ENCODE assay signal across 20 cellular contexts in the genomic region with DNA sequence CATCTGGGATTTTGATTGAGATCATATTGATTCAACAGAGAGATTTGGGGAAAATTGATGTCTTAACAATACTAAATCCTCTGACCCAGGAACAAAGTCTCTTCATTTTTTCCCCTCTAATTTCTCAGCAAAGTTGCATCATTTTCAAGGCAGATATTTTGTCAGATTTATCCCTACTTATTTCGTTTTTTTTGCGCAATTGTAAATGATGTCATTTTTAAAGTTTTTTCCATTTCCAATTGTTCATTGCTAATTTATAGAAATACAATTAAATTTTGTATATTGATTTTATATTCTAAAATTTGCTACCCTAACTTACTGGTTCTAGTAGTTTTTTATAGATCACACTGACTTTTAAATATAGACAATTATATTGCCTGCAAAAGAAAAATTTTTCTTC.
DNase-seq lines count a peak whose midpoint lies in the region; ATAC-seq, FAIRE-seq and TF ChIP-seq lines count a peak whose summit lies in the region.
"Had no signal": no experiment of that assay in that cellular context is flagged by ENCODE, and none has a peak within 500 bp of the region (broad histone marks: within the 10 kb centered on the region; RNA-seq: fewer than 3 reads in every experiment).

No MANE protein-coding gene starts in this region.

- peak overlapping the region; percentile 72 for H3K27ac Mint-ChIP-seq in stimulated activated naive CD8-positive, alpha-beta T cell treated with anti-CD3 and anti-CD28 coated beads, Interleukin-15, Interleukin-2, amounts not matched to agents 100 ng/mL and 50 ng/mL, for 24 hours
- H3K27ac Mint-ChIP-seq in activated naive CD8-positive, alpha-beta T cell treated with anti-CD3 and anti-CD28 coated beads for 36 hours, result peak overlapping the region; percentile 36
- H3K27ac Mint-ChIP-seq: CD4-positive, alpha-beta T cell had no signal

- H3K9ac ChIP-seq in kidney (ENCODE audit: low read length in 2 of 2), result no peak overlapping the region
- H3K9ac ChIP-seq: GM23248 had no signal

- peaks cover 53% of the 10 kb centered on the region for H3K4me1 Mint-ChIP-seq in stimulated activated naive CD8-positive, alpha-beta T cell treated with anti-CD3 and anti-CD28 coated beads, Interleukin-15, Interleukin-2, amounts not matched to agents 100 ng/mL and 50 ng/mL, for 24 hours (ENCODE audit: low read depth)
- H3K4me1 Mint-ChIP-seq in activated naive CD8-positive, alpha-beta T cell treated with anti-CD3 and anti-CD28 coated beads for 36 hours, result peaks cover 33% of the 10 kb centered on the region

- no peak overlapping the region for H3K27ac ChIP-seq in kidney (ENCODE audit: low read depth in 2 of 2, low read length in 2 of 2)
- H3K27ac ChIP-seq: C4-2B, GM23248 had no signal

- peaks cover under 1 to 4% of the 10 kb centered on the region in 2 donors for H3K4me1 ChIP-seq in kidney (ENCODE audit: control insufficient read depth in 1 of 2, insufficient read depth in 1 of 2, low read depth in 1 of 2, low read length in 2 of 2)
- H3K4me1 ChIP-seq: BE2C, HAP-1 had no signal

- no peaks in the 10 kb centered on the region for H3K9me3 ChIP-seq in kidney (ENCODE audit: control insufficient read depth in 1 of 2, low read length in 2 of 2)
- H3K9me3 ChIP-seq: BE2C, HAP-1 had no signal

- ATAC-seq in stimulated activated naive CD8-positive, alpha-beta T cell treated with anti-CD3 and anti-CD28 coated beads, Interleukin-15, Interleukin-2, amounts not matched to agents 100 U/mL and 50 U/mL, for 24 hours, result no peak
- ATAC-seq in HG03439 (IDR thresholded peaks at IDR 0.05; ENCODE audit: unreplicated experiment), result no peak

- intact Hi-C loops in kidney (cut with DNase I), result no loop called here

- no peak overlapping the region for H3K4me3 Mint-ChIP-seq in stimulated activated naive CD8-positive, alpha-beta T cell treated with anti-CD3 and anti-CD28 coated beads, Interleukin-15, Interleukin-2, amounts not matched to agents 100 ng/mL and 50 ng/mL, for 24 hours
- H3K4me3 Mint-ChIP-seq in activated naive CD8-positive, alpha-beta T cell treated with anti-CD3 and anti-CD28 coated beads for 36 hours, result no peak overlapping the region
- H3K4me3 Mint-ChIP-seq: CD4-positive, alpha-beta T cell had no signal

- no peaks in the 10 kb centered on the region for H3K27me3 Mint-ChIP-seq in stimulated activated naive CD8-positive, alpha-beta T cell treated with anti-CD3 and anti-CD28 coated beads, Interleukin-15, Interleukin-2, amounts not matched to agents 100 ng/mL and 50 ng/mL, for 24 hours
- no peaks in the 10 kb centered on the region for H3K27me3 Mint-ChIP-seq in activated naive CD8-positive, alpha-beta T cell treated with anti-CD3 and anti-CD28 coated beads for 36 hours
- H3K27me3 Mint-ChIP-seq: CD4-positive, alpha-beta T cell had no signal

- H3K36me3 Mint-ChIP-seq in stimulated activated naive CD8-positive, alpha-beta T cell treated with anti-CD3 and anti-CD28 coated beads, Interleukin-15, Interleukin-2, amounts not matched to agents 100 ng/mL and 50 ng/mL, for 24 hours (ENCODE audit: low read depth), result peaks cover 5% of the 10 kb centered on the region
- peaks cover 6% of the 10 kb centered on the region for H3K36me3 Mint-ChIP-seq in activated naive CD8-positive, alpha-beta T cell treated with anti-CD3 and anti-CD28 coated beads for 36 hours

- no peaks in the 10 kb centered on the region for H3K36me3 ChIP-seq in kidney (ENCODE audit: control insufficient read depth in 1 of 2, insufficient read depth in 2 of 2, low read length in 2 of 2)
- H3K36me3 ChIP-seq: BE2C, HAP-1 had no signal

- peak; percentile 57 for FAIRE-seq in kidney (lab: Jason Lieb, UNC)
- FAIRE-seq: A204.1, D721Med, GM18507 had no signal

- DNase-seq in stimulated activated naive CD8-positive, alpha-beta T cell treated with anti-CD3 and anti-CD28 coated beads, Interleukin-15, Interleukin-2, amounts not matched to agents 100 U/mL and 50 U/mL, for 24 hours, result no peak
- DNase-seq in activated naive CD8-positive, alpha-beta T cell treated with anti-CD3 and anti-CD28 coated beads for 36 hours, result no peak
- no peak for DNase-seq in kidney
- no peak for DNase-seq in hypothalamus (lab: John Stamatoyannopoulos, UW)
- no peak for DNase-seq in cerebellar nuclear complex (lab: John Stamatoyannopoulos, UW)
- DNase-seq: ACHN; BE2C; Caco-2; CD4-positive, alpha-beta T cell; DMS153; DMS79; GDM1; GM23248 had no signal

- H3K4me3 ChIP-seq in kidney (ENCODE audit: low read length in 2 of 2), result no peak overlapping the region
- H3K4me3 ChIP-seq: GM23248, HAP-1 had no signal

- peaks cover 10% of the 10 kb centered on the region for H3K9me3 Mint-ChIP-seq in stimulated activated naive CD8-positive, alpha-beta T cell treated with anti-CD3 and anti-CD28 coated beads, Interleukin-15, Interleukin-2, amounts not matched to agents 100 ng/mL and 50 ng/mL, for 24 hours
- H3K9me3 Mint-ChIP-seq in activated naive CD8-positive, alpha-beta T cell treated with anti-CD3 and anti-CD28 coated beads for 36 hours, result peaks cover 11% of the 10 kb centered on the region

- TF ChIP-seq CTCF in kidney (IDR thresholded peaks at IDR 0.05; ENCODE audit: borderline replicate concordance, extremely low read depth, insufficient read depth), result no peak
